ENCODE assay signal across 10 cellular contexts in the genomic region with DNA sequence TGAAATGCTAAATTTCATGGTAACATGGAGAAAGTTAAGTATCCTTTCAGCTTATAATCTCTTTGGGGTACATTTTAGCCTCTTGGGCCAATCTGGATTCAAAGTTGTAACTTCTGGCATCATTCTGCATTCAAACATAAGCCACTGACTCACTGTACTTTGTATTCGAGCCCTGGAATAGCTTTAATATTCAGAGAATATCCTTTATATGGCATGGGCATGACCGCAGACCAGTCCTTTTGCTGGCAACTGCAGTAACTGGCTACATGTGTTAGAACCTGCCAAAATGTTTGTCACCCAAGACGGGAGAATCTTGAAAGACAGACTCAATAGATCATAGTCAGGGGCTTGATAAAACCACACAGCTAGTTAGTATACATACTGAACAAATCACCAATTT. TPM values are rescaled to one million over a fixed set of nuclear protein-coding genes. Genes with fewer than 3 reads are reported as not detected.
DNase-seq lines count a peak whose midpoint lies in the region; TF ChIP-seq lines count a peak whose summit lies in the region.
"Had no signal": no experiment of that assay in that cellular context is flagged by ENCODE, and none has a peak within 500 bp of the region (broad histone marks: within the 10 kb centered on the region; RNA-seq: fewer than 3 reads in every experiment).

No MANE protein-coding gene starts in this region.

- TF ChIP-seq CTCF in A673 (conservative IDR thresholded peaks at IDR 0.05; ENCODE audit: low read depth, low read length) (no peak), fibroblast of lung (conservative IDR thresholded peaks at IDR 0.05 in 1 of 2, IDR thresholded peaks at IDR 0.05 in 1 of 2; ENCODE audit: low read depth in 1 of 2, low read length in 2 of 2) (no peak), parathyroid adenoma (IDR thresholded peaks at IDR 0.05) (no peak)

- no peaks in the 10 kb centered on the region for H3K9me3 ChIP-seq in A673 (ENCODE audit: low read depth, low read length, poor library complexity, severe bottlenecking)
- H3K9me3 ChIP-seq in SK-N-MC (ENCODE audit: low read depth, low read length), result no peaks in the 10 kb centered on the region
- H3K9me3 ChIP-seq in fibroblast of lung (ENCODE audit: control insufficient read depth, insufficient read depth, low read depth, low read length), result no peaks in the 10 kb centered on the region
- no peaks in the 10 kb centered on the region for H3K9me3 ChIP-seq in parathyroid adenoma (ENCODE audit: control insufficient read depth, low read length)

- H3K27ac ChIP-seq in A673 (ENCODE audit: low read depth, low read length, poor library complexity, severe bottlenecking), result peak overlapping the region; percentile 71
- H3K27ac ChIP-seq in SK-N-MC, result peak overlapping the region; percentile 61
- no peak overlapping the region for H3K27ac ChIP-seq in fibroblast of lung (ENCODE audit: insufficient read depth, low read length)
- H3K27ac ChIP-seq in parathyroid adenoma, result peak overlapping the region; percentile 22

- H2AFZ ChIP-seq in fibroblast of lung (ENCODE audit: low read length), result no peak overlapping the region
- no peak overlapping the region for H2AFZ ChIP-seq in parathyroid adenoma

- no peaks in the 10 kb centered on the region for H4K20me1 ChIP-seq in fibroblast of lung (ENCODE audit: control insufficient read depth, extremely low read depth, insufficient read depth, low read length)

- DNase-seq in A673 (ENCODE audit: low spot score) (no peak), SK-N-MC (ENCODE audit: low read depth, low spot score) (no peak), fibroblast of lung (ENCODE audit: low read depth in 2 of 2) (peak in 1 of 2 donors; percentile 40), DMS53 (lab: John Stamatoyannopoulos, UW) (no peak), SIG-M5 treated with dmso at 0.1 percent for 504 hours (lab: John Stamatoyannopoulos, UW; ENCODE audit: unreplicated experiment) (no peak), NCI-H226 (no peak), NCI-H748 (lab: John Stamatoyannopoulos, UW; ENCODE audit: unreplicated experiment) (no peak)
- DNase-seq: ACHN, NCI-H1436 had no signal

- peak overlapping the region; percentile 61 for H3K4me2 ChIP-seq in fibroblast of lung (ENCODE audit: extremely low read depth, insufficient read depth, low read length)
- no peak overlapping the region for H3K4me2 ChIP-seq in parathyroid adenoma (ENCODE audit: low read length)

- H3K4me3 ChIP-seq in A673 (ENCODE audit: low read depth, low read length, poor library complexity, severe bottlenecking), result peak overlapping the region; percentile 29
- H3K4me3 ChIP-seq in SK-N-MC, result peak overlapping the region; percentile 75
- H3K4me3 ChIP-seq in fibroblast of lung (replicated peaks in 1 of 4; ENCODE audit: control extremely low read depth in 1 of 4, insufficient read depth in 1 of 4, low read depth in 3 of 4, low read length in 4 of 4), result peak overlapping the region; percentile 5 to 69 (median 46)
- H3K4me3 ChIP-seq in parathyroid adenoma (ENCODE audit: low read depth, low read length), result peak overlapping the region; percentile 31

- H3K9ac ChIP-seq in SK-N-MC (ENCODE audit: insufficient read length) (peak overlapping the region; percentile 40), fibroblast of lung (ENCODE audit: insufficient read depth, low read length) (no peak overlapping the region), parathyroid adenoma (no peak overlapping the region)

- H3K4me1 ChIP-seq in A673 (ENCODE audit: insufficient read depth, low read length, poor library complexity, severe bottlenecking) (peaks cover 27% of the 10 kb centered on the region), fibroblast of lung (ENCODE audit: control insufficient read depth, extremely low read depth, insufficient read depth, low read length) (peaks cover 4% of the 10 kb centered on the region), parathyroid adenoma (no peaks in the 10 kb centered on the region)

- no peaks in the 10 kb centered on the region for H3K79me2 ChIP-seq in fibroblast of lung (ENCODE audit: control insufficient read depth, insufficient read depth, low read length)
- no peaks in the 10 kb centered on the region for H3K79me2 ChIP-seq in parathyroid adenoma

- no peaks in the 10 kb centered on the region for H3K36me3 ChIP-seq in A673 (ENCODE audit: insufficient read depth, low read length, poor library complexity, severe bottlenecking)
- H3K36me3 ChIP-seq in SK-N-MC (ENCODE audit: insufficient read depth, low read length), result no peaks in the 10 kb centered on the region
- H3K36me3 ChIP-seq in fibroblast of lung (ENCODE audit: control insufficient read depth, insufficient read depth, low read length), result no peaks in the 10 kb centered on the region
- H3K36me3 ChIP-seq in parathyroid adenoma (ENCODE audit: control insufficient read depth, insufficient read depth, low read length), result no peaks in the 10 kb centered on the region

- no peaks in the 10 kb centered on the region for H3K27me3 ChIP-seq in A673 (replicated peaks; ENCODE audit: insufficient read depth, low read depth, low read length, poor library complexity)
- no peaks in the 10 kb centered on the region for H3K27me3 ChIP-seq in fibroblast of lung (ENCODE audit: control insufficient read depth, insufficient read depth, low read length)
- H3K27me3 ChIP-seq in parathyroid adenoma (ENCODE audit: control insufficient read depth, insufficient read depth, low read length), result no peaks in the 10 kb centered on the region

- intact Hi-C loops in A673 (cut with micrococcal nuclease; ENCODE audit: unreplicated experiment), result no loop called here

- no TSS peak for BruUV-seq in A673 (replicated peaks; lab: Mats Ljungman, UMichigan)

- CTCF ChIA-PET in A673 (lab: Charles Lee), result no interaction called here

- POLR2A ChIA-PET in A673 (lab: Charles Lee; ENCODE audit: low non-redundant PET), result interaction anchor here (0.6 kb wide), 2 partner anchors 163 to 579 kb away, joined by 3 to 4 read pairs; no protein-coding TSS in a partner anchor

RNA-seq across cellular contexts. Expression of gene GASK1B, which starts 3.3 kb away (rescaled TPM):
- total RNA-seq in A673 (2021) (3.1 and 3.8 TPM in 2 replicates), fibroblast of lung (18.2 and 23.6 TPM in 2 replicates)
- 17.4 and 51.6 TPM in 2 replicates for polyA plus RNA-seq in fibroblast of lung
- polyA plus RNA-seq in fibroblast of lung (2012), result 11.4 and 29.7 TPM in 2 replicates
- 5.2 and 16.7 TPM in 2 replicates for polyA minus RNA-seq in fibroblast of lung (ENCODE audit: low replicate concordance)

RNA-seq across cellular contexts. Expression of gene TMEM144, which starts 40.8 kb away (rescaled TPM):
- total RNA-seq in A673 (2021) (2.2 and 4.0 TPM in 2 replicates), fibroblast of lung (2.3 and 4.6 TPM in 2 replicates)
- 1.3 and 1.5 TPM in 2 replicates for polyA plus RNA-seq in fibroblast of lung
- polyA plus RNA-seq in fibroblast of lung (2012), result 1.1 and 1.2 TPM in 2 replicates
- 3.0 TPM in 1 of 2 replicates, not detected in the other for polyA minus RNA-seq in fibroblast of lung (ENCODE audit: low replicate concordance)
